ENCODE assay signal across 37 cellular contexts in the genomic region with DNA sequence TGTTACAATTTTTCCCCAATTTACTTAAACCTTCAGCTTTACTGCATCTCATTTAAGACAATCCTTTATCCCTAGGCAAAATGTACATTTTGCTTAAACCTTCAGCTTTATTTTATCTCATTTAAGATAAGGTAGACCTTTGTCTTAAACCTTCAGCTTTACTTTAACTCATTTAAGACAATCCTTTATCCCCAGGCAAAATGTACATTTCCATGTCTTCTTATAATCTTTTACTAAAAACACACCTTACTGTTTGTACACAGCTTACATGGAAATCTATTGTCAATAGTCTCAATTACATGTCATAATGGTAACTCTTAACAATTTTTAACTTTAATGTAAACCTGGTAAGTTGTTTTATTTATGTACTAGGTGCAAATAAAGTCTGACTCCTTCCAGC. TPM values are rescaled to one million over a fixed set of nuclear protein-coding genes. Genes with fewer than 3 reads are reported as not detected.
"Had no signal": no experiment of that assay in that cellular context is flagged by ENCODE, and none has a peak within 500 bp of the region (broad histone marks: within the 10 kb centered on the region; RNA-seq: fewer than 3 reads in every experiment).

No MANE protein-coding gene starts in this region.

- H3K9me3 ChIP-seq: MG63 had no signal

- H3K36me3 ChIP-seq: MG63 had no signal

- H3K4me3 ChIP-seq: MG63 had no signal

- DNase-seq: Karpas-422, Kasumi-1, MG63, MM.1S, NCI-H1048, NCI-H1092, NCI-H1092 treated with DMSO at 0.1 percent for 48 hours, NCI-H1105, NCI-H1105 treated with DMSO at 0.1 percent for 48 hours, NCI-H1417, NCI-H1417 treated with DMSO at 0.1 percent for 48 hours, NCI-H1436, NCI-H1436 treated with DMSO at 0.1 percent for 48 hours, NCI-H146, NCI-H1694, NCI-H1694 treated with DMSO at 0.1 percent for 48 hours, NCI-H187, NCI-H187 treated with DMSO at 0.1 percent for 48 hours, NCI-H1930, NCI-H2029, NCI-H2029 treated with DMSO at 0.1 percent for 48 hours, NCI-H2081, NCI-H2081 treated with DMSO at 0.1 percent for 48 hours, NCI-H2107, NCI-H2171, NCI-H2171 treated with DMSO at 0.1 percent for 48 hours, NCI-H2227 treated with DMSO at 0.1 percent for 48 hours, NCI-H226, NCI-H345, NCI-H446, NCI-H446 treated with DMSO at 0.1 percent for 48 hours, NCI-H510A, NCI-H510A treated with DMSO at 0.1 percent for 48 hours had no signal

RNA-seq across cellular contexts. Expression of a gene that starts 58.7 kb away (rescaled TPM):
- total RNA-seq: MCF 10A, NCI-H460 had no signal

RNA-seq across cellular contexts. Expression of a gene that starts 59.7 kb away (rescaled TPM):
- total RNA-seq: LHCN-M2, M059J, MCF 10A, NCI-H460 had no signal
